19 cellular contexts compared by ENCODE assay signal in the genomic region with DNA sequence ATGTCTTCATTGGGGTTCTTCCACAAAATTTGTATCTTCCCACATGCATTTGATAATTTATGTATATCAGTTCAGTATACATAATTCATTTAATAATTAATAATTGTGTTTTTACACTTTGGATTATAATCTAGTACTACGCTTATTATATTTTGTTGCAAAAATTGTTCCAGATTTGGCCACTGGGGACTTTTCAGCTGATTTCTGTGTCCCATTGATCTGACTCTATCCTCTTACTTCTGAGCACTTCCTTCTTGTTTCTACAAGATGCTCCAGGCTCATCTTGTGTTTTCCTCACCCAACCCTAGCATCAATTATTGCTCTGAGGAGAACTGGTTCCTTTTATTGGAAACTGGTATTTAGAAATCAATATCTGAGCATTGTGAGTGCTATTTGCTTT.
A peak's percentile ranks its signal among the peaks of the same experiment; 100 is the strongest.
DNase-seq lines count a peak whose midpoint lies in the region; ATAC-seq, FAIRE-seq and TF ChIP-seq lines count a peak whose summit lies in the region.
"Had no signal": no experiment of that assay in that cellular context is flagged by ENCODE, and none has a peak within 500 bp of the region (broad histone marks: within the 10 kb centered on the region; RNA-seq: fewer than 3 reads in every experiment).

No MANE protein-coding gene starts in this region.

- H3K4me3 Mint-ChIP-seq in CD8-positive, alpha-beta memory T cell = no peak overlapping the region
- H3K4me3 Mint-ChIP-seq in T-cell = no peak overlapping the region
- H3K4me3 Mint-ChIP-seq: activated CD8-positive, alpha-beta memory T cell treated with anti-CD3 and anti-CD28 coated beads, Interleukin-2, amount 10 ng/mL, durations not matched to agents 7 days and 5 days had no signal

- POLR2A ChIA-PET in CD8-positive, alpha-beta memory T cell (lab: Charles Lee) = no interaction called here
- POLR2A ChIA-PET in HEK293T (lab: Yijun Ruan, JAX) (no interaction called here), T-cell (lab: Charles Lee) (no interaction called here)

- H3K27me3 Mint-ChIP-seq in CD8-positive, alpha-beta memory T cell = no peaks in the 10 kb centered on the region
- H3K27me3 Mint-ChIP-seq in T-cell = no peaks in the 10 kb centered on the region
- H3K27me3 Mint-ChIP-seq: activated CD8-positive, alpha-beta memory T cell treated with anti-CD3 and anti-CD28 coated beads, Interleukin-2, amount 10 ng/mL, durations not matched to agents 7 days and 5 days had no signal

- H3K36me3 Mint-ChIP-seq in CD8-positive, alpha-beta memory T cell = no peaks in the 10 kb centered on the region
- no peaks in the 10 kb centered on the region for H3K36me3 Mint-ChIP-seq in T-cell
- H3K36me3 Mint-ChIP-seq: activated CD8-positive, alpha-beta memory T cell treated with anti-CD3 and anti-CD28 coated beads, Interleukin-2, amount 10 ng/mL, durations not matched to agents 7 days and 5 days had no signal

- no peak overlapping the region for H3K27ac ChIP-seq in C4-2B
- no peak overlapping the region for H3K27ac ChIP-seq in CD8-positive, alpha-beta memory T cell (ENCODE audit: low read depth, low read length)
- H3K27ac ChIP-seq: coronary artery, epithelial cell of prostate, gastroesophageal sphincter, left lung, SJCRH30 had no signal

- FAIRE-seq in urothelium cell line (lab: Jason Lieb, UNC) = no peak

- H3K27ac Mint-ChIP-seq in CD8-positive, alpha-beta memory T cell = no peak overlapping the region
- H3K27ac Mint-ChIP-seq in T-cell = no peak overlapping the region
- H3K27ac Mint-ChIP-seq: activated CD8-positive, alpha-beta memory T cell treated with anti-CD3 and anti-CD28 coated beads, Interleukin-2, amount 10 ng/mL, durations not matched to agents 7 days and 5 days had no signal

- DNase-seq in RKO (ENCODE audit: low spot score) (peak; percentile 5), epithelial cell of proximal tubule (ENCODE audit: low read depth) (no peak), HEK293T (ENCODE audit: extremely low spot score) (no peak), urothelium cell line (ENCODE audit: low spot score) (no peak), T-cell (no peak)
- no peak for DNase-seq in CD8-positive, alpha-beta memory T cell
- DNase-seq: activated CD8-positive, alpha-beta memory T cell treated with anti-CD3 and anti-CD28 coated beads, Interleukin-2, amount 10 ng/mL, durations not matched to agents 7 days and 5 days; aorta; Karpas-422; left lung; NCI-H1417 treated with DMSO at 0.1 percent for 48 hours; occipital lobe; SJCRH30; T-helper 9 cell had no signal

- H3K9me3 Mint-ChIP-seq in CD8-positive, alpha-beta memory T cell = peaks cover 0 to 21% (median 3%) of the 10 kb centered on the region in 5 donors
- peaks cover 0 to 17% (median 6%) of the 10 kb centered on the region in 3 donors for H3K9me3 Mint-ChIP-seq in T-cell

- ATAC-seq in HG03432 (IDR thresholded peaks at IDR 0.05; ENCODE audit: unreplicated experiment) = peak; percentile 66
- ATAC-seq in T-cell (replicated peaks in 1 of 4) = no peak
- ATAC-seq: activated CD8-positive, alpha-beta memory T cell treated with anti-CD3 and anti-CD28 coated beads, Interleukin-2, amount 10 ng/mL, durations not matched to agents 7 days and 5 days; gastroesophageal sphincter; left lung had no signal

- H3K9me3 ChIP-seq in CD8-positive, alpha-beta memory T cell (ENCODE audit: low read length) = no peaks in the 10 kb centered on the region
- H3K9me3 ChIP-seq: gastroesophageal sphincter, left lung, SJCRH30 had no signal

- no peaks in the 10 kb centered on the region for H3K4me1 ChIP-seq in CD8-positive, alpha-beta memory T cell (ENCODE audit: insufficient read depth, low read length)
- H3K4me1 ChIP-seq: gastroesophageal sphincter, left lung, SJCRH30 had no signal

- H3K36me3 ChIP-seq in CD8-positive, alpha-beta memory T cell (ENCODE audit: insufficient read depth, low read length) = no peaks in the 10 kb centered on the region
- H3K36me3 ChIP-seq: gastroesophageal sphincter, left lung, SJCRH30 had no signal

- no peak overlapping the region for H3K4me3 ChIP-seq in epithelial cell of proximal tubule (ENCODE audit: low read depth, low read length)
- H3K4me3 ChIP-seq in CD8-positive, alpha-beta memory T cell (ENCODE audit: low read length) = no peak overlapping the region
- H3K4me3 ChIP-seq: coronary artery, gastroesophageal sphincter, left lung, SJCRH30 had no signal

- TF ChIP-seq CTCF in C4-2B (conservative IDR thresholded peaks at IDR 0.05) = peak; percentile 34
- TF ChIP-seq CTCF in epithelial cell of proximal tubule (conservative IDR thresholded peaks at IDR 0.05; ENCODE audit: low read depth, low read length) = peak; percentile 27

- no peaks in the 10 kb centered on the region for H3K27me3 ChIP-seq in CD8-positive, alpha-beta memory T cell (ENCODE audit: insufficient read depth, low read length, poor library complexity, severe bottlenecking)
- H3K27me3 ChIP-seq: gastroesophageal sphincter, left lung, SJCRH30 had no signal

- no peaks in the 10 kb centered on the region for H3K4me1 Mint-ChIP-seq in CD8-positive, alpha-beta memory T cell
- H3K4me1 Mint-ChIP-seq in T-cell = no peaks in the 10 kb centered on the region
- H3K4me1 Mint-ChIP-seq: activated CD8-positive, alpha-beta memory T cell treated with anti-CD3 and anti-CD28 coated beads, Interleukin-2, amount 10 ng/mL, durations not matched to agents 7 days and 5 days had no signal

- CTCF ChIA-PET in CD8-positive, alpha-beta memory T cell (lab: Charles Lee) = no interaction called here
- CTCF ChIA-PET in HEK293T (lab: Yijun Ruan, JAX) (no interaction called here), T-cell (lab: Charles Lee) (no interaction called here)

TF ChIP-seq in HEK293T, 16 proteins besides CTCF, POLR2A, EP300 and RAD21:
- TF ChIP-seq HDGF (IDR thresholded peaks at IDR 0.05; ENCODE audit: borderline replicate concordance) = no peak
- TF ChIP-seq L3MBTL2 (conservative IDR thresholded peaks at IDR 0.05) = no peak
